Comparison of ENCODE assay signal across 8 cellular contexts in the genomic region with DNA sequence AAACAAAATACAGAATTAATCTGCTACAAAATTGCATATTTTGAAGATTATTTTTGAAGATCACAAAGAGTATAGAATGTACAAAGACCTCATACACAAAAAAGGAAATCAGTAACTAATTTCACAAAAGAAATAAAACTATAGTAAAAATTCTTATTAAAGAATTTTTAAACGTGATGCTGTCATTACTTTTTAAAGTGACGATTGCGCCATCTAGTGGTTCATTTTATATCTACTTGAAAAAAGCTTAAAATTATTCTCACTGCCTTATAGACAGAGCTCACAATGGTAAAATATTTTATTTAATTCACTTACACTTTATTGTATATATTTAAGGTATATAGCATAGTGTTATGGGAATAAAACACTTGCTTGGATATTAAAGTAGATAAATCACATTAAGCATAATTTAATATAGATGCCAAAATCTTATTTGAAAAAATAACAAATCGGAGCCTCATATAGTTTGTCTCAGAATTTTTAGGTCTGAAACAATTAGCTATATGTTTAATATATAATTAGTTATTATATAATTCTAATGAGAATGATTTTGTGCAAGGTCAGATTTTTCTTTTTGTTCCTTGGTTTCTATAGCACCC.
DNase-seq lines count a peak whose midpoint lies in the region; ATAC-seq and TF ChIP-seq lines count a peak whose summit lies in the region.

No MANE protein-coding gene starts in this region.

- peaks cover 9% of the 10 kb centered on the region for H3K27me3 Mint-ChIP-seq in activated T-cell treated with anti-CD3 and anti-CD28 coated beads, Interleukin-2, amount 50 U/mL, for 4 hours (ENCODE audit: low read depth)

- no peaks in the 10 kb centered on the region for H3K36me3 ChIP-seq in Peyer's patch
- H3K36me3 ChIP-seq in esophagus muscularis mucosa: no peaks in the 10 kb centered on the region
- H3K36me3 ChIP-seq in psoas muscle (ENCODE audit: insufficient read depth in 1 of 2, low read depth in 1 of 2): no peaks in the 10 kb centered on the region

- H3K9me3 ChIP-seq in Peyer's patch (no peaks in the 10 kb centered on the region), esophagus muscularis mucosa (peaks cover 0 to 5% (median 0%) of the 10 kb centered on the region in 4 donors), psoas muscle (peaks cover 5% of the 10 kb centered on the region)

- no peak overlapping the region for H3K4me3 ChIP-seq in Peyer's patch
- H3K4me3 ChIP-seq in esophagus muscularis mucosa: no peak overlapping the region
- H3K4me3 ChIP-seq in psoas muscle: no peak overlapping the region

- peak; percentile 64 for DNase-seq in DMS53 (lab: John Stamatoyannopoulos, UW)
- peak; percentile 39 for DNase-seq in HT1080 (ENCODE audit: low read depth)
- DNase-seq in Peyer's patch: no peak
- DNase-seq in esophagus muscularis mucosa (ENCODE audit: extremely low spot score): no peak
- DNase-seq in psoas muscle: no peak
- no peak for DNase-seq in activated T-cell treated with anti-CD3 and anti-CD28 coated beads, Interleukin-2, amount 50 U/mL, for 4 hours

- peak; percentile 41 to 79 (median 60) for TF ChIP-seq CTCF in Peyer's patch (IDR thresholded peaks at IDR 0.05)
- peak; percentile 51 to 69 (median 59) for TF ChIP-seq CTCF in esophagus muscularis mucosa (IDR thresholded peaks at IDR 0.05)
- TF ChIP-seq CTCF in psoas muscle (IDR thresholded peaks at IDR 0.05): peak; percentile 80

- no peak for TF ChIP-seq POLR2A in Peyer's patch (IDR thresholded peaks at IDR 0.05)
- no peak for TF ChIP-seq POLR2A in esophagus muscularis mucosa (IDR thresholded peaks at IDR 0.05; ENCODE audit: low read depth)

- H3K27ac ChIP-seq in Peyer's patch (no peak overlapping the region), esophagus muscularis mucosa (replicated peaks in 1 of 4) (no peak overlapping the region), psoas muscle (no peak overlapping the region)

- WGBS in esophagus muscularis mucosa: 25% methylated on average over 4 of the region's 4 CpGs
- WGBS in psoas muscle, 3 donors: 24 to 25% (median 24%) methylated on average over 4 of the region's 4 CpGs

- intact Hi-C loops in esophagus muscularis mucosa (cut with DNase I): loop anchor here (1.0 to 5.0 kb wide), 2 partner anchors 166 to 412 kb away; no protein-coding TSS in a partner anchor
- intact Hi-C loops in psoas muscle (cut with DNase I): loop anchor here (2.0 to 5.0 kb wide), 2 partner anchors 166 to 412 kb away; no protein-coding TSS in a partner anchor

- ATAC-seq in psoas muscle (peak in 2 of 4 donors; percentile 45 to 56), HG03460 (IDR thresholded peaks at IDR 0.05; ENCODE audit: unreplicated experiment) (no peak), HG02588 (IDR thresholded peaks at IDR 0.05; ENCODE audit: unreplicated experiment) (no peak)
- ATAC-seq in activated T-cell treated with anti-CD3 and anti-CD28 coated beads, Interleukin-2, amount 50 U/mL, for 4 hours: no peak

- H3K4me3 Mint-ChIP-seq in activated T-cell treated with anti-CD3 and anti-CD28 coated beads, Interleukin-2, amount 50 U/mL, for 4 hours: no peak overlapping the region

- no peaks in the 10 kb centered on the region for H3K27me3 ChIP-seq in Peyer's patch
- H3K27me3 ChIP-seq in esophagus muscularis mucosa: peaks cover 0 to 5% (median 0%) of the 10 kb centered on the region in 4 donors
- H3K27me3 ChIP-seq in psoas muscle (ENCODE audit: insufficient read depth in 3 of 3, low read length in 2 of 3): no peaks in the 10 kb centered on the region

- no peaks in the 10 kb centered on the region for H3K4me1 Mint-ChIP-seq in activated T-cell treated with anti-CD3 and anti-CD28 coated beads, Interleukin-2, amount 50 U/mL, for 4 hours (ENCODE audit: low read depth)

- H3K4me1 ChIP-seq in Peyer's patch: no peaks in the 10 kb centered on the region
- no peaks in the 10 kb centered on the region for H3K4me1 ChIP-seq in esophagus muscularis mucosa
- no peaks in the 10 kb centered on the region for H3K4me1 ChIP-seq in psoas muscle

- peaks cover 7% of the 10 kb centered on the region for H3K9me3 Mint-ChIP-seq in activated T-cell treated with anti-CD3 and anti-CD28 coated beads, Interleukin-2, amount 50 U/mL, for 4 hours

- H3K36me3 Mint-ChIP-seq in activated T-cell treated with anti-CD3 and anti-CD28 coated beads, Interleukin-2, amount 50 U/mL, for 4 hours (ENCODE audit: insufficient read depth): no peaks in the 10 kb centered on the region

- TF ChIP-seq EP300 in esophagus muscularis mucosa (IDR thresholded peaks at IDR 0.05): no peak

Comparison
In these comparisons a context has a peak if more than half of its experiments do, and no peak if none do; other contexts are left out.
1. DNase-seq: peak in DMS53 (single experiment) and HT1080 (single experiment); none in Peyer's patch (0 of 3), esophagus muscularis mucosa (single experiment), psoas muscle (0 of 2) and activated T-cell treated with anti-CD3 and anti-CD28 coated beads, Interleukin-2, amount 50 U/mL, for 4 hours (single experiment).
2. Peak in every context shown above with its lines, with median percentiles within 50 percentile points of each other: CTCF ChIP-seq.